ENCODE assay signal across 18 cellular contexts in genomic region chr3:64747682-64748081, GRCh38. TPM values are rescaled to one million over a fixed set of nuclear protein-coding genes. Genes with fewer than 3 reads are reported as not detected.
DNase-seq lines count a peak whose midpoint lies in the region; ATAC-seq and TF ChIP-seq lines count a peak whose summit lies in the region.
"Had no signal": no experiment of that assay in that cellular context is flagged by ENCODE, and none has a peak within 500 bp of the region (broad histone marks: within the 10 kb centered on the region; RNA-seq: fewer than 3 reads in every experiment).

No MANE protein-coding gene starts in this region.

- in situ Hi-C loops in gastrocnemius medialis (cut with MboI; ENCODE audit: low sequenced_read_pairs in 4 of 4): no loop called here

- no peak overlapping the region for H3K4me3 Mint-ChIP-seq in nephron
- H3K4me3 Mint-ChIP-seq: CD8-positive, alpha-beta T cell; HFFc6 had no signal

- H3K27me3 Mint-ChIP-seq in nephron (ENCODE audit: low read depth): peaks cover 1% of the 10 kb centered on the region

- TF ChIP-seq EP300 in esophagus muscularis mucosa (IDR thresholded peaks at IDR 0.05) (no peak), stomach (IDR thresholded peaks at IDR 0.05) (no peak)

- no peak for DNase-seq in esophagus muscularis mucosa (ENCODE audit: extremely low spot score)
- DNase-seq in uterus: no peak
- DNase-seq in stomach: no peak
- no peak for DNase-seq in gastrocnemius medialis
- DNase-seq: BE2C; CD8-positive, alpha-beta T cell; COR-L47; DMS153; DMS79 treated with DMSO at 0.1 percent for 48 hours; EL; HCEC 1CT; HFFc6 had no signal

- TF ChIP-seq CTCF in esophagus muscularis mucosa (IDR thresholded peaks at IDR 0.05): no peak
- TF ChIP-seq CTCF in nephron (IDR thresholded peaks at IDR 0.05; ENCODE audit: unreplicated experiment in 3 of 3): no peak
- TF ChIP-seq CTCF in uterus (IDR thresholded peaks at IDR 0.05): no peak
- TF ChIP-seq CTCF in stomach (IDR thresholded peaks at IDR 0.05): no peak
- TF ChIP-seq CTCF in gastrocnemius medialis (IDR thresholded peaks at IDR 0.05 in 4 of 5, conservative IDR thresholded peaks at IDR 0.05 in 1 of 5): no peak

- H3K4me3 ChIP-seq in HUES64 (ENCODE audit: low read length) (no peak overlapping the region), esophagus muscularis mucosa (no peak overlapping the region), uterus (no peak overlapping the region), stomach (no peak overlapping the region), gastrocnemius medialis (no peak overlapping the region)
- H3K4me3 ChIP-seq: A549, K562 had no signal

- H3K36me3 Mint-ChIP-seq in nephron (ENCODE audit: low read depth): peaks cover 10% of the 10 kb centered on the region
- H3K36me3 Mint-ChIP-seq: CD8-positive, alpha-beta T cell had no signal

- ATAC-seq in GM21367 (IDR thresholded peaks at IDR 0.05; ENCODE audit: unreplicated experiment): no peak
- no peak for ATAC-seq in gastrocnemius medialis
- ATAC-seq: A549; CD8-positive, alpha-beta T cell; K562 had no signal

- no peaks in the 10 kb centered on the region for H3K36me3 ChIP-seq in HUES64 (ENCODE audit: insufficient read depth, low read length)
- no peaks in the 10 kb centered on the region for H3K36me3 ChIP-seq in esophagus muscularis mucosa
- H3K36me3 ChIP-seq in uterus: no peaks in the 10 kb centered on the region
- no peaks in the 10 kb centered on the region for H3K36me3 ChIP-seq in stomach
- H3K36me3 ChIP-seq in gastrocnemius medialis: no peaks in the 10 kb centered on the region
- H3K36me3 ChIP-seq: BE2C had no signal

- H3K27me3 ChIP-seq in HUES64 (ENCODE audit: insufficient read depth, low read length) (no peaks in the 10 kb centered on the region), esophagus muscularis mucosa (no peaks in the 10 kb centered on the region), uterus (no peaks in the 10 kb centered on the region), stomach (no peaks in the 10 kb centered on the region), gastrocnemius medialis (no peaks in the 10 kb centered on the region)
- H3K27me3 ChIP-seq: BE2C had no signal

- intact Hi-C loops in esophagus muscularis mucosa (cut with DNase I): loop anchor here (10.0 kb wide), 1 partner anchor 213 kb away; no protein-coding TSS in a partner anchor
- intact Hi-C loops in uterus (cut with DNase I; ENCODE audit: low total_unique reads): no loop called here
- intact Hi-C loops in stomach (cut with DNase I; ENCODE audit: low total_unique reads): no loop called here
- intact Hi-C loops in gastrocnemius medialis (cut with DNase I; ENCODE audit: low total_unique reads): no loop called here

- H3K4me1 ChIP-seq in HUES64 (ENCODE audit: insufficient read depth, low read length) (peaks cover 34% of the 10 kb centered on the region), esophagus muscularis mucosa (peaks cover 0 to 41% (median 37%) of the 10 kb centered on the region in 4 donors), uterus (peaks cover 0 to 9% of the 10 kb centered on the region in 2 donors), stomach (peaks cover 0 to 27% (median 4%) of the 10 kb centered on the region in 4 donors), gastrocnemius medialis (no peaks in the 10 kb centered on the region)
- H3K4me1 ChIP-seq: A549, BE2C had no signal

- H3K27ac ChIP-seq in HUES64 (ENCODE audit: low read depth, low read length) (peak overlapping the region; percentile 75; the same call in 1 of the 2 replicates), esophagus muscularis mucosa (replicated peaks in 1 of 4) (peak overlapping the region in 3 of 4 donors; percentile 22 to 57 (median 51)), uterus (peak overlapping the region; percentile 59 to 74), stomach (no peak overlapping the region), gastrocnemius medialis (no peak overlapping the region)
- H3K27ac ChIP-seq: A549, C4-2B had no signal

- H3K9ac ChIP-seq in HUES64 (ENCODE audit: low read depth, low read length): no peak overlapping the region

- H3K9me3 ChIP-seq in HUES64 (ENCODE audit: insufficient read depth, low read depth, low read length) (no peaks in the 10 kb centered on the region), esophagus muscularis mucosa (no peaks in the 10 kb centered on the region), uterus (no peaks in the 10 kb centered on the region), stomach (no peaks in the 10 kb centered on the region), gastrocnemius medialis (no peaks in the 10 kb centered on the region)
- H3K9me3 ChIP-seq: A549, BE2C had no signal

- H3K4me1 Mint-ChIP-seq in nephron: peaks cover 20% of the 10 kb centered on the region

- peak overlapping the region in 2 of 3 experiments; percentile 83 to 89 for H3K27ac Mint-ChIP-seq in nephron
- H3K27ac Mint-ChIP-seq: CD8-positive, alpha-beta T cell; HFFc6 had no signal

- H3K9me3 Mint-ChIP-seq in nephron: peaks cover 7% of the 10 kb centered on the region

- TF ChIP-seq POLR2A in esophagus muscularis mucosa (IDR thresholded peaks at IDR 0.05; ENCODE audit: low read depth) (no peak), uterus (IDR thresholded peaks at IDR 0.05) (no peak), stomach (IDR thresholded peaks at IDR 0.05) (no peak), gastrocnemius medialis (IDR thresholded peaks at IDR 0.05) (no peak)

- WGBS in HUES64: 92% methylated on average over 3 of the region's 4 CpGs
- 64% methylated on average over 4 of the region's 4 CpGs for WGBS in esophagus muscularis mucosa
- WGBS in stomach, 5 donors: 86 to 95% (median 89%) methylated on average over 4 of the region's 4 CpGs

RNA-seq across cellular contexts. Expression of gene ADAMTS9, which starts 59.9 kb away (rescaled TPM):
- 4.4 TPM for polyA plus RNA-seq in HUES64 (2013, experiment 1 of 2)
- 7.8 TPM for polyA plus RNA-seq in HUES64 (2013, experiment 2 of 2)
- total RNA-seq in esophagus muscularis mucosa (100 to 1,000 TPM in 1 of 4 donors, 10 to 100 TPM in 3; 45.3 to 142 (median 56.6) TPM), uterus (100 to 1,000 TPM in 3 of 4 donors, 10 to 100 TPM in 1; 17.4 to 197 (median 160) TPM), stomach (100 to 1,000 TPM in 1 of 5 donors, 10 to 100 TPM in 4; 25.4 to 107 (median 38.7) TPM), gastrocnemius medialis (10 to 100 TPM in 3 of 4 donors, 1 to 10 TPM in 1; 4.8 to 49.8 (median 13.4) TPM)
- 1 to 10 TPM; 5.5 to 6.7 (median 5.8) TPM for polyA plus RNA-seq in stomach
- total RNA-seq: CD8-positive, alpha-beta T cell had no signal

Comparison
In these comparisons a context has a peak if more than half of its experiments do, and no peak if none do; other contexts are left out.
1. H3K27ac ChIP-seq: peak in HUES64 (single experiment), esophagus muscularis mucosa (3 of 4) and uterus (2 of 2); none in stomach (0 of 5) and gastrocnemius medialis (0 of 4).